ENCODE assay signal across 8 cellular contexts in genomic region chr5:1312993-1313833, GRCh38. TPM values are rescaled to one million over a fixed set of nuclear protein-coding genes. Genes with fewer than 3 reads are reported as not detected.
DNase-seq lines count a peak whose midpoint lies in the region; ATAC-seq lines count a peak whose summit lies in the region.

No MANE protein-coding gene starts in this region.

- intact Hi-C loops in activated T-helper 2 cell treated with anti-CD3 and anti-CD28 coated beads, Interferon-gamma antibody, Interleukin-2, Interleukin-4, amounts not matched to agents 10 μg/mL and 5 μg/mL and 100 μg/mL, durations not matched to agents 14 hours and 24 hours and 36 hours (cut with micrococcal nuclease), result loop anchor here (10.0 kb wide), 1 partner anchor 332 kb away; no protein-coding TSS in a partner anchor

- peaks cover 29% of the 10 kb centered on the region for H3K36me3 Mint-ChIP-seq in activated T-helper 2 cell treated with anti-CD3 and anti-CD28 coated beads, Interferon-gamma antibody, Interleukin-2, Interleukin-4, amounts not matched to agents 10 μg/mL and 5 μg/mL and 100 μg/mL, durations not matched to agents 14 hours and 24 hours and 36 hours (ENCODE audit: low read depth)

- peaks cover 61% of the 10 kb centered on the region for H3K4me1 Mint-ChIP-seq in activated T-helper 2 cell treated with anti-CD3 and anti-CD28 coated beads, Interferon-gamma antibody, Interleukin-2, Interleukin-4, amounts not matched to agents 10 μg/mL and 5 μg/mL and 100 μg/mL, durations not matched to agents 14 hours and 24 hours and 36 hours (ENCODE audit: low read depth)
- H3K4me1 Mint-ChIP-seq in stimulated activated naive CD8-positive, alpha-beta T cell treated with anti-CD3 and anti-CD28 coated beads, Interleukin-15, amount 100 ng/mL, for 72 hours, result peaks cover 79% of the 10 kb centered on the region

- no peaks in the 10 kb centered on the region for H3K27me3 Mint-ChIP-seq in activated T-helper 2 cell treated with anti-CD3 and anti-CD28 coated beads, Interferon-gamma antibody, Interleukin-2, Interleukin-4, amounts not matched to agents 10 μg/mL and 5 μg/mL and 100 μg/mL, durations not matched to agents 14 hours and 24 hours and 36 hours (ENCODE audit: low read depth)
- peaks cover 17% of the 10 kb centered on the region for H3K27me3 Mint-ChIP-seq in stimulated activated naive CD8-positive, alpha-beta T cell treated with anti-CD3 and anti-CD28 coated beads, Interleukin-15, amount 100 ng/mL, for 72 hours

- H3K4me3 Mint-ChIP-seq in activated T-helper 2 cell treated with anti-CD3 and anti-CD28 coated beads, Interferon-gamma antibody, Interleukin-2, Interleukin-4, amounts not matched to agents 10 μg/mL and 5 μg/mL and 100 μg/mL, durations not matched to agents 14 hours and 24 hours and 36 hours (ENCODE audit: low read depth), result peak overlapping the region; percentile 10
- H3K4me3 Mint-ChIP-seq in stimulated activated naive CD8-positive, alpha-beta T cell treated with anti-CD3 and anti-CD28 coated beads, Interleukin-15, amount 100 ng/mL, for 72 hours, result peak overlapping the region; percentile 51 to 63

- H3K9me3 Mint-ChIP-seq in activated T-helper 2 cell treated with anti-CD3 and anti-CD28 coated beads, Interferon-gamma antibody, Interleukin-2, Interleukin-4, amounts not matched to agents 10 μg/mL and 5 μg/mL and 100 μg/mL, durations not matched to agents 14 hours and 24 hours and 36 hours, result peaks cover 20% of the 10 kb centered on the region
- H3K9me3 Mint-ChIP-seq in stimulated activated naive CD8-positive, alpha-beta T cell treated with anti-CD3 and anti-CD28 coated beads, Interleukin-15, amount 100 ng/mL, for 72 hours, result peaks cover 6 to 10% of the 10 kb centered on the region in 2 donors

- ATAC-seq in HG02840 (IDR thresholded peaks at IDR 0.05; ENCODE audit: low FRiP score, unreplicated experiment), result peak; percentile 69
- peak; percentile 80 for ATAC-seq in stimulated activated naive CD8-positive, alpha-beta T cell treated with anti-CD3 and anti-CD28 coated beads, Interleukin-15, amount 100 ng/mL, for 72 hours

- H3K27ac Mint-ChIP-seq in activated T-helper 2 cell treated with anti-CD3 and anti-CD28 coated beads, Interferon-gamma antibody, Interleukin-2, Interleukin-4, amounts not matched to agents 10 μg/mL and 5 μg/mL and 100 μg/mL, durations not matched to agents 14 hours and 24 hours and 36 hours, result peak overlapping the region; percentile 57
- H3K27ac Mint-ChIP-seq in stimulated activated naive CD8-positive, alpha-beta T cell treated with anti-CD3 and anti-CD28 coated beads, Interleukin-15, amount 100 ng/mL, for 72 hours, result no peak overlapping the region

- peak; percentile 29 for DNase-seq in activated naive CD4-positive, alpha-beta T cell treated with Interleukin-2 at 50 U/mL for 16 hours
- no peak for DNase-seq in activated naive CD4-positive, alpha-beta T cell treated with anti-CD3 and anti-CD28 coated beads, Interleukin-2, amount 50 U/mL, for 16 hours
- DNase-seq in NCI-H146 treated with DMSO at 0.1 percent for 48 hours (lab: John Stamatoyannopoulos, UW; ENCODE audit: unreplicated experiment) (peak; percentile 51), NCI-H524 (lab: John Stamatoyannopoulos, UW) (no peak), NCI-H1048 (lab: John Stamatoyannopoulos, UW) (no peak)
- DNase-seq in activated T-helper 2 cell treated with anti-CD3 and anti-CD28 coated beads, Interferon-gamma antibody, Interleukin-2, Interleukin-4, amounts not matched to agents 10 μg/mL and 5 μg/mL and 100 μg/mL, durations not matched to agents 14 hours and 24 hours and 36 hours (ENCODE audit: low spot score), result peak; percentile 68
- DNase-seq in stimulated activated naive CD8-positive, alpha-beta T cell treated with anti-CD3 and anti-CD28 coated beads, Interleukin-15, amount 100 ng/mL, for 72 hours, result peak in 1 of 2 donors; percentile 65

RNA-seq across cellular contexts. Expression of gene TERT, which starts 18.3 kb away (rescaled TPM):
- 11.8 and 12.0 TPM in 2 replicates for total RNA-seq in activated T-helper 2 cell treated with anti-CD3 and anti-CD28 coated beads, Interferon-gamma antibody, Interleukin-2, Interleukin-4, amounts not matched to agents 10 μg/mL and 5 μg/mL and 100 μg/mL, durations not matched to agents 14 hours and 24 hours and 36 hours

RNA-seq across cellular contexts. Expression of gene CLPTM1L, which starts 31.7 kb away (rescaled TPM):
- total RNA-seq in activated T-helper 2 cell treated with anti-CD3 and anti-CD28 coated beads, Interferon-gamma antibody, Interleukin-2, Interleukin-4, amounts not matched to agents 10 μg/mL and 5 μg/mL and 100 μg/mL, durations not matched to agents 14 hours and 24 hours and 36 hours, result 102 and 107 TPM in 2 replicates

Comparison
In these comparisons a context has a peak if more than half of its experiments do, and no peak if none do; other contexts are left out.
1. DNase-seq: peak in activated naive CD4-positive, alpha-beta T cell treated with Interleukin-2 at 50 U/mL for 16 hours (single experiment), NCI-H146 treated with DMSO at 0.1 percent for 48 hours (single experiment) and activated T-helper 2 cell treated with anti-CD3 and anti-CD28 coated beads, Interferon-gamma antibody, Interleukin-2, Interleukin-4, amounts not matched to agents 10 μg/mL and 5 μg/mL and 100 μg/mL, durations not matched to agents 14 hours and 24 hours and 36 hours (single experiment); none in activated naive CD4-positive, alpha-beta T cell treated with anti-CD3 and anti-CD28 coated beads, Interleukin-2, amount 50 U/mL, for 16 hours (single experiment), NCI-H524 (0 of 2) and NCI-H1048 (single experiment).